Comparison of ENCODE assay signal across 8 cellular contexts in genomic region chr3:59451041-59451763, GRCh38.
A peak's percentile ranks its signal among the peaks of the same experiment; 100 is the strongest.
DNase-seq lines count a peak whose midpoint lies in the region; ATAC-seq and TF ChIP-seq lines count a peak whose summit lies in the region.

No MANE protein-coding gene starts in this region.

- CTCF ChIA-PET in activated CD4-positive, alpha-beta memory T cell treated with anti-CD3 and anti-CD28 coated beads for 36 hours (lab: Charles Lee), result interaction anchor here (0.7 to 1.0 kb wide), 2 partner anchors 65 to 104 kb away, joined by 3 read pairs; no protein-coding TSS in a partner anchor

- intact Hi-C loops in activated CD4-positive, alpha-beta memory T cell treated with anti-CD3 and anti-CD28 coated beads for 36 hours (cut with micrococcal nuclease), result loop anchor here (1.0 to 10.0 kb wide), 12 partner anchors 19 to 976 kb away; no protein-coding TSS in a partner anchor

- no peaks in the 10 kb centered on the region for H3K36me3 ChIP-seq in suprapubic skin

- POLR2A ChIA-PET in activated CD4-positive, alpha-beta memory T cell treated with anti-CD3 and anti-CD28 coated beads for 36 hours (lab: Charles Lee), result interaction anchor here (0.8 to 1.7 kb wide), 8 partner anchors 9 to 115 kb away, joined by 3 to 6 read pairs (median 4); no protein-coding TSS in a partner anchor

- TF ChIP-seq POLR2A in suprapubic skin (IDR thresholded peaks at IDR 0.05), result no peak

- no peaks in the 10 kb centered on the region for H3K27me3 Mint-ChIP-seq in activated CD4-positive, alpha-beta memory T cell treated with anti-CD3 and anti-CD28 coated beads for 36 hours

- H3K9me3 Mint-ChIP-seq in activated CD4-positive, alpha-beta memory T cell treated with anti-CD3 and anti-CD28 coated beads for 36 hours, result no peaks in the 10 kb centered on the region

- H3K9me3 ChIP-seq in suprapubic skin, result no peaks in the 10 kb centered on the region

- peak overlapping the region; percentile 94 for H3K27ac Mint-ChIP-seq in activated CD4-positive, alpha-beta memory T cell treated with anti-CD3 and anti-CD28 coated beads for 36 hours

- 19% methylated on average over 6 of the region's 6 CpGs for WGBS in suprapubic skin

- H3K27ac ChIP-seq in suprapubic skin, result peak overlapping the region; percentile 7

- peak; percentile 45 for DNase-seq in CD1c-positive myeloid dendritic cell (ENCODE audit: extremely low spot score)
- DNase-seq in GM20000 (ENCODE audit: low spot score), result peak; percentile 77
- DNase-seq in activated CD4-positive, alpha-beta memory T cell treated with anti-CD3 and anti-CD28 coated beads for 36 hours, result peak; percentile 73
- DNase-seq in kidney tubule cell (ENCODE audit: low spot score), result peak; percentile 43
- DNase-seq in suprapubic skin (ENCODE audit: low spot score in 2 of 2), result no peak
- DNase-seq in putamen (ENCODE audit: low spot score), result no peak
- DNase-seq in cerebellar nuclear complex (lab: John Stamatoyannopoulos, UW), result no peak

- H3K4me1 ChIP-seq in suprapubic skin, result peaks cover 7% of the 10 kb centered on the region

- H3K4me1 Mint-ChIP-seq in activated CD4-positive, alpha-beta memory T cell treated with anti-CD3 and anti-CD28 coated beads for 36 hours (ENCODE audit: low read depth), result peaks cover 63% of the 10 kb centered on the region

- H3K4me3 Mint-ChIP-seq in activated CD4-positive, alpha-beta memory T cell treated with anti-CD3 and anti-CD28 coated beads for 36 hours, result peak overlapping the region; percentile 53

- no peaks in the 10 kb centered on the region for H3K36me3 Mint-ChIP-seq in activated CD4-positive, alpha-beta memory T cell treated with anti-CD3 and anti-CD28 coated beads for 36 hours

- H3K4me3 ChIP-seq in suprapubic skin, result no peak overlapping the region

- no peak for TF ChIP-seq EP300 in suprapubic skin (IDR thresholded peaks at IDR 0.05)

- no peaks in the 10 kb centered on the region for H3K27me3 ChIP-seq in suprapubic skin

- TF ChIP-seq CTCF in GM20000 (IDR thresholded peaks at IDR 0.05; ENCODE audit: extremely low read depth, missing control alignments) (no peak), suprapubic skin (IDR thresholded peaks at IDR 0.05) (no peak)

- ATAC-seq in HG03571 (IDR thresholded peaks at IDR 0.05; ENCODE audit: unreplicated experiment), result peak; percentile 96

Comparison
In these comparisons a context has a peak if more than half of its experiments do, and no peak if none do; other contexts are left out.
1. DNase-seq: peak in CD1c-positive myeloid dendritic cell (single experiment), GM20000 (single experiment), activated CD4-positive, alpha-beta memory T cell treated with anti-CD3 and anti-CD28 coated beads for 36 hours (single experiment) and kidney tubule cell (single experiment); none in suprapubic skin (0 of 2), putamen (single experiment) and cerebellar nuclear complex (0 of 2).